ENCODE assay signal across 1 cellular context in genomic region chr4:7134737-7135388, GRCh38.
TF ChIP-seq lines count a peak whose summit lies in the region.

No MANE protein-coding gene starts in this region.

TF ChIP-seq in GM23338, 12 proteins besides CTCF, POLR2A, EP300 and RAD21 (continued from another document):
- no peak for TF ChIP-seq CREB1 (CRISPR knock-in tag; IDR thresholded peaks at IDR 0.05; ENCODE audit: low read depth)
- no peak for TF ChIP-seq EZH2phosphoT487 (IDR thresholded peaks at IDR 0.05; ENCODE audit: unreplicated experiment)
- TF ChIP-seq, protein P1, sequence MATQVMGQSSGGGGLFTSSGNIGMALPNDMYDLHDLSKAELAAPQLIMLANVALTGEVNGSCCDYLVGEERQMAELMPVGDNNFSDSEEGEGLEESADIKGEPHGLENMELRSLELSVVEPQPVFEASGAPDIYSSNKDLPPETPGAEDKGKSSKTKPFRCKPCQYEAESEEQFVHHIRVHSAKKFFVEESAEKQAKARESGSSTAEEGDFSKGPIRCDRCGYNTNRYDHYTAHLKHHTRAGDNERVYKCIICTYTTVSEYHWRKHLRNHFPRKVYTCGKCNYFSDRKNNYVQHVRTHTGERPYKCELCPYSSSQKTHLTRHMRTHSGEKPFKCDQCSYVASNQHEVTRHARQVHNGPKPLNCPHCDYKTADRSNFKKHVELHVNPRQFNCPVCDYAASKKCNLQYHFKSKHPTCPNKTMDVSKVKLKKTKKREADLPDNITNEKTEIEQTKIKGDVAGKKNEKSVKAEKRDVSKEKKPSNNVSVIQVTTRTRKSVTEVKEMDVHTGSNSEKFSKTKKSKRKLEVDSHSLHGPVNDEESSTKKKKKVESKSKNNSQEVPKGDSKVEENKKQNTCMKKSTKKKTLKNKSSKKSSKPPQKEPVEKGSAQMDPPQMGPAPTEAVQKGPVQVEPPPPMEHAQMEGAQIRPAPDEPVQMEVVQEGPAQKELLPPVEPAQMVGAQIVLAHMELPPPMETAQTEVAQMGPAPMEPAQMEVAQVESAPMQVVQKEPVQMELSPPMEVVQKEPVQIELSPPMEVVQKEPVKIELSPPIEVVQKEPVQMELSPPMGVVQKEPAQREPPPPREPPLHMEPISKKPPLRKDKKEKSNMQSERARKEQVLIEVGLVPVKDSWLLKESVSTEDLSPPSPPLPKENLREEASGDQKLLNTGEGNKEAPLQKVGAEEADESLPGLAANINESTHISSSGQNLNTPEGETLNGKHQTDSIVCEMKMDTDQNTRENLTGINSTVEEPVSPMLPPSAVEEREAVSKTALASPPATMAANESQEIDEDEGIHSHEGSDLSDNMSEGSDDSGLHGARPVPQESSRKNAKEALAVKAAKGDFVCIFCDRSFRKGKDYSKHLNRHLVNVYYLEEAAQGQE (IDR thresholded peaks at IDR 0.05; ENCODE audit: unreplicated experiment) = no peak
